Comparison of ENCODE assay signal across 16 cellular contexts in the genomic region with DNA sequence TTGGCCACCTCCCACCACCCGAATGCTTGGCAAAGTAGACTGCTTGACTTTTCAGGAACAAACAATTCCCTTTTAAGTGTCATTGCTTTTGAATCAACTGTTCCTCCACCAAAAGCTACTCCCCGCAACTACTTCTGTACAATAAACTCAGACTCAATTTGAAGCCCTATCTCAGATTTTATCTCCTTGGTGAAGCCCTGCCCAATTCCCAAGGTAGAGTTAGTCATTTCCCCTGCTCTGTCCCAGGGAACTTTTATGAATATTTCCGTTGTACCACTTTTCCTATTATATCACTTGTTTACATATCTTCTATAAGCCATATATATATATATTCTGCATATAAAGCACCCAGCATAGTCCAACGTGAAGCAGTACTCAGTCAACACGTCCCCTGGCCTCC.
DNase-seq lines count a peak whose midpoint lies in the region; ATAC-seq and TF ChIP-seq lines count a peak whose summit lies in the region.
"Had no signal": no experiment of that assay in that cellular context is flagged by ENCODE, and none has a peak within 500 bp of the region (broad histone marks: within the 10 kb centered on the region; RNA-seq: fewer than 3 reads in every experiment).

No MANE protein-coding gene starts in this region.

- 61% methylated on average over 5 of the region's 5 CpGs for WGBS in right cardiac atrium

- H3K36me3 ChIP-seq in right atrium auricular region = peaks cover 6% of the 10 kb centered on the region

- H3K27ac ChIP-seq in right cardiac atrium (ENCODE audit: low read length) (peak overlapping the region; percentile 28), right atrium auricular region (no peak overlapping the region)
- H3K27ac ChIP-seq: 22Rv1, C4-2B, KMS-11 had no signal

- no peaks in the 10 kb centered on the region for H3K9me3 ChIP-seq in right cardiac atrium (ENCODE audit: control insufficient read depth, low read length)
- no peaks in the 10 kb centered on the region for H3K9me3 ChIP-seq in right atrium auricular region

- ATAC-seq in activated CD4-positive, alpha-beta T cell treated with anti-CD3 and anti-CD28 coated beads for 36 hours = no peak
- ATAC-seq in right cardiac atrium (peak in 1 of 2 donors; percentile 43), GM21528 (IDR thresholded peaks at IDR 0.05; ENCODE audit: low FRiP score, unreplicated experiment) (no peak), GM18520 (IDR thresholded peaks at IDR 0.05; ENCODE audit: unreplicated experiment) (no peak)

- TF ChIP-seq CTCF in right atrium auricular region (IDR thresholded peaks at IDR 0.05) (no peak), fibroblast of the aortic adventitia (IDR thresholded peaks at IDR 0.05; ENCODE audit: insufficient read depth, low read length) (no peak)

- POLR2A ChIA-PET in activated CD4-positive, alpha-beta T cell treated with anti-CD3 and anti-CD28 coated beads for 36 hours (lab: Charles Lee) = no interaction called here

- no peak overlapping the region for H3K4me3 ChIP-seq in right cardiac atrium (ENCODE audit: low read length)
- H3K4me3 ChIP-seq in right atrium auricular region = no peak overlapping the region
- H3K4me3 ChIP-seq in fibroblast of the aortic adventitia (ENCODE audit: low read depth, low read length) = no peak overlapping the region

- H3K27me3 ChIP-seq in right cardiac atrium (ENCODE audit: control insufficient read depth, insufficient read depth) (no peaks in the 10 kb centered on the region), right atrium auricular region (no peaks in the 10 kb centered on the region)

- peaks cover 26% of the 10 kb centered on the region for H3K4me1 Mint-ChIP-seq in activated CD4-positive, alpha-beta T cell treated with anti-CD3 and anti-CD28 coated beads for 36 hours

- intact Hi-C loops in activated CD4-positive, alpha-beta T cell treated with anti-CD3 and anti-CD28 coated beads for 36 hours (cut with DNase I, micrococcal nuclease) = no loop called here
- intact Hi-C loops in right cardiac atrium (cut with DNase I) = no loop called here

- H3K27me3 Mint-ChIP-seq in activated CD4-positive, alpha-beta T cell treated with anti-CD3 and anti-CD28 coated beads for 36 hours = no peaks in the 10 kb centered on the region

- peaks cover 9% of the 10 kb centered on the region for H3K9me3 Mint-ChIP-seq in activated CD4-positive, alpha-beta T cell treated with anti-CD3 and anti-CD28 coated beads for 36 hours (ENCODE audit: low read depth)

- CTCF ChIA-PET in activated CD4-positive, alpha-beta T cell treated with anti-CD3 and anti-CD28 coated beads for 36 hours (lab: Charles Lee) = no interaction called here

- DNase-seq in activated CD4-positive, alpha-beta T cell treated with anti-CD3 and anti-CD28 coated beads for 36 hours = no peak
- DNase-seq in activated CD4-positive, alpha-beta T cell treated with anti-CD3 and anti-CD28 coated beads, Interleukin-2, amount 50 U/mL, for 4 hours = no peak
- no peak for DNase-seq in right cardiac atrium
- no peak for DNase-seq in right atrium auricular region (ENCODE audit: low spot score)
- peak; percentile 25 for DNase-seq in fibroblast of the aortic adventitia (ENCODE audit: low read depth)
- DNase-seq in amygdala (lab: John Stamatoyannopoulos, UW) = no peak
- DNase-seq: NCI-H1092; NCI-H1694; NCI-H345; NCI-H526 treated with DMSO at 0.1 percent for 48 hours; NK-92 treated with Interleukin-12 subunit alpha and Interleukin-12 subunit beta, amount 100 ng/mL, for 24 hours had no signal

- peaks cover 2% of the 10 kb centered on the region for H3K4me1 ChIP-seq in right cardiac atrium (ENCODE audit: control insufficient read depth, insufficient read depth, low read length)
- H3K4me1 ChIP-seq in right atrium auricular region = peaks cover 0 to 8% of the 10 kb centered on the region in 2 donors

- H3K4me3 Mint-ChIP-seq in activated CD4-positive, alpha-beta T cell treated with anti-CD3 and anti-CD28 coated beads for 36 hours = no peak overlapping the region

- H3K27ac Mint-ChIP-seq in activated CD4-positive, alpha-beta T cell treated with anti-CD3 and anti-CD28 coated beads for 36 hours = peak overlapping the region; percentile 61

- H3K36me3 Mint-ChIP-seq in activated CD4-positive, alpha-beta T cell treated with anti-CD3 and anti-CD28 coated beads for 36 hours (ENCODE audit: low read depth) = peaks cover 71% of the 10 kb centered on the region
